Comparison of ENCODE assay signal across 1 cellular context in the genomic region with DNA sequence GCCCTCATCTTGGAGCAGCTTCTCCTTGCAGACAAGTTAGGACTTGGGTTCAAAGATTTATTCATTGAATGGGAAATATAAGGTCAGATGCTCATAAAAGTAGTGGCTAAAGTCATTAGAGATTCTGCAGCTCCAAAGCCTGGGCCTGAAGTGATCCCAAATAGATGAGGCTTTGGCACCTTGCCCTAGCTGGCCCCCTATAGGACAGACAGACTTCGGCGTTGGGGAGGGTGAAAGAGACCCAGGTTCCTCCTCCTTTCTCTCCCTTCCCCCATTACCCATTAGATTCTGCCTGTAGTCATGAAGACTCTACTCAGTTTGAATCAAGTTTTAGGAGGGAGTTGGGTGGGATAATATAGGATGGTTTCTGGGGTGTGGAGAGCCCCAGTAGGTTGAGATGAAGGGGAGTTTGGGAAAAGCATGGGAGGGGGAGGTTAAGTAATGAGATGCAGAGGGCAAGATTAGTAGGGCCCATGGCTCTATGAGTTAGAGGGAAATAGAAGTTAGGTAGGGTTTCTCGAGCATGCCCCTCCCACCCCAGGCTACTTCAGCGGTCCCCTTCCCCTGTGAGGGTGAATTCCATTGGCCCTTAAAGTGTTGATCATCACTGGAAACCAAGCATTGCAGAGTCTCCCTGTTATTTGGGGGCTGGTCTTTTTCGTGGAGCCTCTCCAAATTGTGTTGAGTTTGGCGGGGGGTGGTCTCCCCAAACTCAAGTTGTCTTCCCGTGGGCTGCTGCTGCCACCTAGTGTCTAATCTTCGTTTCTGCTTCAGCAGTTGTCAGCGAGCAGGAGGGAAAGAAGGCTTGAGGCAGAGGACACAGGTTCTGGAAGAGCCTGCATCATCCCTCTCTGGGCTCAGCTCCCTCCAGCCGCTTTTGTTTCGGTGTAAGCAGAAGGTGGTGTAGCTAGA.
A peak's percentile ranks its signal among the peaks of the same experiment; 100 is the strongest.
TF ChIP-seq lines count a peak whose summit lies in the region.

No MANE protein-coding gene starts in this region.

TF ChIP-seq in K562, 482 proteins besides CTCF, POLR2A, EP300 and RAD21 (continued from another document and continues in another):
- TF ChIP-seq ZBTB33 (CRISPR knock-in tag; IDR thresholded peaks at IDR 0.05) (no peak; the same call in 1 of the 2 replicates), NBN (IDR thresholded peaks at IDR 0.05; ENCODE audit: low read depth) (no peak; the same call in none of the 2 replicates), NFIC (IDR thresholded peaks at IDR 0.05) (peak; percentile 95), ZNF408 (CRISPR knock-in tag; IDR thresholded peaks at IDR 0.05; ENCODE audit: low read depth) (no peak), L3MBTL2 (IDR thresholded peaks at IDR 0.05) (peak; percentile 28; the same call in 1 of the 2 replicates), XRCC5 (IDR thresholded peaks at IDR 0.05; ENCODE audit: low read depth, low read length) (peak; percentile 83; the same call in 1 of the 2 replicates), ATF7 (IDR thresholded peaks at IDR 0.05) (no peak), NCOR1 (IDR thresholded peaks at IDR 0.05) (no peak), ELF4 (CRISPR knock-in tag; IDR thresholded peaks at IDR 0.05) (no peak), HNRNPUL1 (IDR thresholded peaks at IDR 0.05; ENCODE audit: low read length) (peak; percentile 32; the same call in 1 of the 2 replicates), EHMT2 (IDR thresholded peaks at IDR 0.05) (peak; percentile 36; the same call in 1 of the 2 replicates), ZNF3 (CRISPR knock-in tag; IDR thresholded peaks at IDR 0.05) (no peak), PPARD (CRISPR knock-in tag; IDR thresholded peaks at IDR 0.05) (no peak), ZBED1 (IDR thresholded peaks at IDR 0.05) (no peak), CUX1 (CRISPR knock-in tag; IDR thresholded peaks at IDR 0.05) (no peak), KDM1A (IDR thresholded peaks at IDR 0.05) (no peak), BCLAF1 (IDR thresholded peaks at IDR 0.05; ENCODE audit: borderline replicate concordance in 1 of 2, control insufficient read depth in 1 of 2, low read depth in 2 of 2, low read length in 1 of 2) (no peak), ZNF134 (CRISPR knock-in tag; conservative IDR thresholded peaks at IDR 0.05) (no peak), TAF15 (IDR thresholded peaks at IDR 0.05; ENCODE audit: low read depth, low read length) (no peak), PYGO2 (tag; IDR thresholded peaks at IDR 0.05) (no peak), ZNF655 (CRISPR knock-in tag; IDR thresholded peaks at IDR 0.05) (no peak), NR3C1 (CRISPR knock-in tag; IDR thresholded peaks at IDR 0.05) (no peak), HDAC3 (IDR thresholded peaks at IDR 0.05; ENCODE audit: borderline replicate concordance, partially characterized antibody) (no peak)
- TF ChIP-seq, protein P1, sequence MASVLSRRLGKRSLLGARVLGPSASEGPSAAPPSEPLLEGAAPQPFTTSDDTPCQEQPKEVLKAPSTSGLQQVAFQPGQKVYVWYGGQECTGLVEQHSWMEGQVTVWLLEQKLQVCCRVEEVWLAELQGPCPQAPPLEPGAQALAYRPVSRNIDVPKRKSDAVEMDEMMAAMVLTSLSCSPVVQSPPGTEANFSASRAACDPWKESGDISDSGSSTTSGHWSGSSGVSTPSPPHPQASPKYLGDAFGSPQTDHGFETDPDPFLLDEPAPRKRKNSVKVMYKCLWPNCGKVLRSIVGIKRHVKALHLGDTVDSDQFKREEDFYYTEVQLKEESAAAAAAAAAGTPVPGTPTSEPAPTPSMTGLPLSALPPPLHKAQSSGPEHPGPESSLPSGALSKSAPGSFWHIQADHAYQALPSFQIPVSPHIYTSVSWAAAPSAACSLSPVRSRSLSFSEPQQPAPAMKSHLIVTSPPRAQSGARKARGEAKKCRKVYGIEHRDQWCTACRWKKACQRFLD (CRISPR knock-in tag; IDR thresholded peaks at IDR 0.05): no peak
- TF ChIP-seq, protein P2, sequence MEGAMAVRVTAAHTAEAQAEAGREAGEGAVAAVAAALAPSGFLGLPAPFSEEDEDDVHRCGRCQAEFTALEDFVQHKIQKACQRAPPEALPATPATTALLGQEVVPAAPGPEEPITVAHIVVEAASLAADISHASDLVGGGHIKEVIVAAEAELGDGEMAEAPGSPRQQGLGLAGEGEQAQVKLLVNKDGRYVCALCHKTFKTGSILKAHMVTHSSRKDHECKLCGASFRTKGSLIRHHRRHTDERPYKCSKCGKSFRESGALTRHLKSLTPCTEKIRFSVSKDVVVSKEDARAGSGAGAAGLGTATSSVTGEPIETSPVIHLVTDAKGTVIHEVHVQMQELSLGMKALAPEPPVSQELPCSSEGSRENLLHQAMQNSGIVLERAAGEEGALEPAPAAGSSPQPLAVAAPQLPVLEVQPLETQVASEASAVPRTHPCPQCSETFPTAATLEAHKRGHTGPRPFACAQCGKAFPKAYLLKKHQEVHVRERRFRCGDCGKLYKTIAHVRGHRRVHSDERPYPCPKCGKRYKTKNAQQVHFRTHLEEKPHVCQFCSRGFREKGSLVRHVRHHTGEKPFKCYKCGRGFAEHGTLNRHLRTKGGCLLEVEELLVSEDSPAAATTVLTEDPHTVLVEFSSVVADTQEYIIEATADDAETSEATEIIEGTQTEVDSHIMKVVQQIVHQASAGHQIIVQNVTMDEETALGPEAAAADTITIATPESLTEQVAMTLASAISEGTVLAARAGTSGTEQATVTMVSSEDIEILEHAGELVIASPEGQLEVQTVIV (CRISPR knock-in tag; IDR thresholded peaks at IDR 0.05; ENCODE audit: borderline replicate concordance): no peak
- TF ChIP-seq, protein P3, sequence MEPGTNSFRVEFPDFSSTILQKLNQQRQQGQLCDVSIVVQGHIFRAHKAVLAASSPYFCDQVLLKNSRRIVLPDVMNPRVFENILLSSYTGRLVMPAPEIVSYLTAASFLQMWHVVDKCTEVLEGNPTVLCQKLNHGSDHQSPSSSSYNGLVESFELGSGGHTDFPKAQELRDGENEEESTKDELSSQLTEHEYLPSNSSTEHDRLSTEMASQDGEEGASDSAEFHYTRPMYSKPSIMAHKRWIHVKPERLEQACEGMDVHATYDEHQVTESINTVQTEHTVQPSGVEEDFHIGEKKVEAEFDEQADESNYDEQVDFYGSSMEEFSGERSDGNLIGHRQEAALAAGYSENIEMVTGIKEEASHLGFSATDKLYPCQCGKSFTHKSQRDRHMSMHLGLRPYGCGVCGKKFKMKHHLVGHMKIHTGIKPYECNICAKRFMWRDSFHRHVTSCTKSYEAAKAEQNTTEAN (CRISPR knock-in tag; IDR thresholded peaks at IDR 0.05): no peak; the same call in 1 of the 2 replicates
- TF ChIP-seq, protein P4, sequence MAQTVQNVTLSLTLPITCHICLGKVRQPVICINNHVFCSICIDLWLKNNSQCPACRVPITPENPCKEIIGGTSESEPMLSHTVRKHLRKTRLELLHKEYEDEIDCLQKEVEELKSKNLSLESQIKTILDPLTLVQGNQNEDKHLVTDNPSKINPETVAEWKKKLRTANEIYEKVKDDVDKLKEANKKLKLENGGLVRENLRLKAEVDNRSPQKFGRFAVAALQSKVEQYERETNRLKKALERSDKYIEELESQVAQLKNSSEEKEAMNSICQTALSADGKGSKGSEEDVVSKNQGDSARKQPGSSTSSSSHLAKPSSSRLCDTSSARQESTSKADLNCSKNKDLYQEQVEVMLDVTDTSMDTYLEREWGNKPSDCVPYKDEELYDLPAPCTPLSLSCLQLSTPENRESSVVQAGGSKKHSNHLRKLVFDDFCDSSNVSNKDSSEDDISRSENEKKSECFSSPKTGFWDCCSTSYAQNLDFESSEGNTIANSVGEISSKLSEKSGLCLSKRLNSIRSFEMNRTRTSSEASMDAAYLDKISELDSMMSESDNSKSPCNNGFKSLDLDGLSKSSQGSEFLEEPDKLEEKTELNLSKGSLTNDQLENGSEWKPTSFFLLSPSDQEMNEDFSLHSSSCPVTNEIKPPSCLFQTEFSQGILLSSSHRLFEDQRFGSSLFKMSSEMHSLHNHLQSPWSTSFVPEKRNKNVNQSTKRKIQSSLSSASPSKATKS (CRISPR knock-in tag; IDR thresholded peaks at IDR 0.05): no peak
- TF ChIP-seq, protein P5, sequence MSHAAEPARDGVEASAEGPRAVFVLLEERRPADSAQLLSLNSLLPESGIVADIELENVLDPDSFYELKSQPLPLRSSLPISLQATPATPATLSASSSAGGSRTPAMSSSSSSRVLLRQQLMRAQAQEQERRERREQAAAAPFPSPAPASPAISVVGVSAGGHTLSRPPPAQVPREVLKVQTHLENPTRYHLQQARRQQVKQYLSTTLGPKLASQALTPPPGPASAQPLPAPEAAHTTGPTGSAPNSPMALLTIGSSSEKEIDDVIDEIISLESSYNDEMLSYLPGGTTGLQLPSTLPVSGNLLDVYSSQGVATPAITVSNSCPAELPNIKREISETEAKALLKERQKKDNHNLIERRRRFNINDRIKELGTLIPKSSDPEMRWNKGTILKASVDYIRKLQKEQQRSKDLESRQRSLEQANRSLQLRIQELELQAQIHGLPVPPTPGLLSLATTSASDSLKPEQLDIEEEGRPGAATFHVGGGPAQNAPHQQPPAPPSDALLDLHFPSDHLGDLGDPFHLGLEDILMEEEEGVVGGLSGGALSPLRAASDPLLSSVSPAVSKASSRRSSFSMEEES (CRISPR knock-in tag; IDR thresholded peaks at IDR 0.05): no peak; the same call in 1 of the 2 replicates
